11 cellular contexts compared by ENCODE assay signal in the genomic region with DNA sequence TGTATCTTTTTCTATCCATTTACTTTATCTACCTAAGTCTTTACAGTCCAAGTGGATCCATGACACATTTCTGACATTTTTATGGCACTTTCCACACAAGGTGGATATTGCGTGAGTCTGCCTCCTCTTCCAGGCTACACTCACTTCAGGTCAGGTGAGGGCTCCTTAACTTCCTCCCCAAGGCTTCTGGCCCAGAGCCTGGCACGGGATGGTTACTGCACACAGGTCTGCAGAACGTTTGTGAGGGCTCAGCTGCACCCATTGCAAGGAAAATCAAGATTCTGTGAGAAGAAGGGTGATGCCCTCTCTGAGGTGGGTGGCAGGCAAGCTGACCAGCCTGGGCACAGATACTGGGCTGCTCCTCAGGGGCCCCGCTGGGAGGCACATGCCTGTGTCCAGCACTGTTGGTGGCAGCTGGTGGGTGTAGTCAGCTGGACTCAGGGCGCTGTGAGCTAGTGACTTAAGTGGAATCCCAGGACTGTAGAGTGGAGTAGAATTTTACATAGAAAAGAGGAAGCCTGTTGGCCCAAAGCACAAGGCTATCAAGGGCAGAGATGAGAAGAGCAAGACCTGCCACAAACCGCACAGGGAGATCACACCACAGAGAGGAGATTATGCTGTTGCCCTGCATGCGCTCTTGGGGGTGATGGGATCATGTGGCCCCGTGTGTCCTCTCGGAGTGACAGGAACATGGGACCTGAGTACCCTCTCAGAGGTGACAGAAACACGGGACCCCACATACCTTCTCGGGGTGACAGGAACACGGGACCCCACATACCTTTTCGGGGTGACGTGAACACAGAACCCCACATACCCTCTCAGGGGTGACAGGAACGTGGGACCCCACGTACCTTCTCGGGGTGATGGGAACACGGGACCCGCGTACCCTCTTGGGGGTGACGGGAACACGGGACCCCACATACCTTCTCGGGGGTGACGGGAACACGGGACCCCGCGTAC. TPM values are rescaled to one million over a fixed set of nuclear protein-coding genes. Genes with fewer than 3 reads are reported as not detected.
DNase-seq lines count a peak whose midpoint lies in the region; ATAC-seq and TF ChIP-seq lines count a peak whose summit lies in the region.
"Had no signal": no experiment of that assay in that cellular context is flagged by ENCODE, and none has a peak within 500 bp of the region (broad histone marks: within the 10 kb centered on the region; RNA-seq: fewer than 3 reads in every experiment).

No MANE protein-coding gene starts in this region.

- TF ChIP-seq CTCF in osteoblast (IDR thresholded peaks at IDR 0.05; ENCODE audit: extremely low read depth, low read depth, low read length) (no peak), SK-N-SH (IDR thresholded peaks at IDR 0.05) (no peak)

- H3K9me3 Mint-ChIP-seq in T-helper 2 cell treated with Interferon-gamma antibody and Interleukin-4, amounts not matched to agents 5 μg/mL and 100 μg/mL, for 36 hours, result peaks cover 5% of the 10 kb centered on the region
- H3K9me3 Mint-ChIP-seq in activated naive CD8-positive, alpha-beta T cell treated with anti-CD3 and anti-CD28 coated beads, Interleukin-2, amount 10 ng/mL, durations not matched to agents 7 days and 5 days, result peaks cover 3% of the 10 kb centered on the region

- H3K27me3 ChIP-seq in osteoblast (ENCODE audit: insufficient read depth, low read length) (no peaks in the 10 kb centered on the region), SK-N-SH (ENCODE audit: insufficient read depth) (no peaks in the 10 kb centered on the region)

- DNase-seq in T-helper 2 cell treated with Interferon-gamma antibody and Interleukin-4, amounts not matched to agents 5 μg/mL and 100 μg/mL, for 36 hours (ENCODE audit: low spot score), result peak; percentile 5
- no peak for DNase-seq in T-helper 2 cell
- DNase-seq in KBM-7, result peak; percentile 86
- DNase-seq in activated naive CD8-positive, alpha-beta T cell treated with anti-CD3 and anti-CD28 coated beads, Interleukin-2, amount 10 ng/mL, durations not matched to agents 7 days and 5 days, result no peak
- DNase-seq in osteoblast (ENCODE audit: insufficient read length, low spot score, missing footprints), result peak; percentile 36
- DNase-seq in GM03348 (ENCODE audit: low spot score), result no peak
- DNase-seq in stimulated activated CD4-positive, alpha-beta T cell treated with anti-CD3 and anti-CD28 coated beads, Interleukin-1b, Interleukin-23, amount 100 ng/mL, for 48 hours, result no peak
- DNase-seq in SK-N-SH, result no peak
- DNase-seq: GDM1, NCI-H1105 treated with DMSO at 0.1 percent for 48 hours had no signal

- H3K79me2 ChIP-seq in osteoblast (ENCODE audit: insufficient read depth, low read length) (peaks cover 93% of the 10 kb centered on the region), SK-N-SH (ENCODE audit: insufficient read depth) (no peaks in the 10 kb centered on the region)

- in situ Hi-C loops in KBM-7 (cut with MboI; ENCODE audit: low pct_unique_long_range_greater_than_20kb, low sequenced_read_pairs), result no loop called here

- H3K27ac ChIP-seq in osteoblast (ENCODE audit: low read depth, low read length) (peak overlapping the region; percentile 63), SK-N-SH (ENCODE audit: low read depth in 2 of 2, low read length in 1 of 2) (no peak overlapping the region)

- no peaks in the 10 kb centered on the region for H3K27me3 Mint-ChIP-seq in T-helper 2 cell treated with Interferon-gamma antibody and Interleukin-4, amounts not matched to agents 5 μg/mL and 100 μg/mL, for 36 hours (ENCODE audit: low read depth)
- no peaks in the 10 kb centered on the region for H3K27me3 Mint-ChIP-seq in activated naive CD8-positive, alpha-beta T cell treated with anti-CD3 and anti-CD28 coated beads, Interleukin-2, amount 10 ng/mL, durations not matched to agents 7 days and 5 days

- peaks cover 40% of the 10 kb centered on the region for H3K36me3 Mint-ChIP-seq in T-helper 2 cell treated with Interferon-gamma antibody and Interleukin-4, amounts not matched to agents 5 μg/mL and 100 μg/mL, for 36 hours (ENCODE audit: low read depth)
- H3K36me3 Mint-ChIP-seq in activated naive CD8-positive, alpha-beta T cell treated with anti-CD3 and anti-CD28 coated beads, Interleukin-2, amount 10 ng/mL, durations not matched to agents 7 days and 5 days, result peaks cover 34% of the 10 kb centered on the region

- no peak overlapping the region for H3K9ac ChIP-seq in SK-N-SH

- peaks cover 10% of the 10 kb centered on the region for H4K20me1 ChIP-seq in osteoblast (ENCODE audit: insufficient read depth, low read length)
- no peaks in the 10 kb centered on the region for H4K20me1 ChIP-seq in SK-N-SH (ENCODE audit: insufficient read depth)

- no peak for ATAC-seq in activated naive CD8-positive, alpha-beta T cell treated with anti-CD3 and anti-CD28 coated beads, Interleukin-2, amount 10 ng/mL, durations not matched to agents 7 days and 5 days (ENCODE audit: low read depth)

- H3K4me3 Mint-ChIP-seq in T-helper 2 cell treated with Interferon-gamma antibody and Interleukin-4, amounts not matched to agents 5 μg/mL and 100 μg/mL, for 36 hours, result peak overlapping the region; percentile 80
- H3K4me3 Mint-ChIP-seq in activated naive CD8-positive, alpha-beta T cell treated with anti-CD3 and anti-CD28 coated beads, Interleukin-2, amount 10 ng/mL, durations not matched to agents 7 days and 5 days, result peak overlapping the region; percentile 84

- H3K27ac Mint-ChIP-seq in T-helper 2 cell treated with Interferon-gamma antibody and Interleukin-4, amounts not matched to agents 5 μg/mL and 100 μg/mL, for 36 hours, result peak overlapping the region; percentile 80
- H3K27ac Mint-ChIP-seq in activated naive CD8-positive, alpha-beta T cell treated with anti-CD3 and anti-CD28 coated beads, Interleukin-2, amount 10 ng/mL, durations not matched to agents 7 days and 5 days, result peak overlapping the region; percentile 82

- no peak overlapping the region for H2AFZ ChIP-seq in osteoblast (ENCODE audit: low read length)
- no peak overlapping the region for H2AFZ ChIP-seq in SK-N-SH (ENCODE audit: low read depth)

- H3K4me1 ChIP-seq in osteoblast (ENCODE audit: insufficient read depth, low read length), result peaks cover 14% of the 10 kb centered on the region
- H3K4me1 ChIP-seq in SK-N-SH (ENCODE audit: control insufficient read depth in 1 of 2, insufficient read depth in 2 of 2, low read depth in 1 of 2, low read length in 1 of 2), result no peaks in the 10 kb centered on the region; a peak in 1 of 4 replicates

- TF ChIP-seq RAD21 in SK-N-SH (IDR thresholded peaks at IDR 0.05; ENCODE audit: low read length), result no peak

- peaks cover 19% of the 10 kb centered on the region for H3K36me3 ChIP-seq in osteoblast (ENCODE audit: insufficient read depth, low read length)
- H3K36me3 ChIP-seq in SK-N-SH (replicated peaks in 1 of 2; ENCODE audit: control insufficient read depth in 1 of 2, insufficient read depth in 2 of 2, low read length in 1 of 2), result no peaks in the 10 kb centered on the region

- H3K4me2 ChIP-seq in osteoblast (ENCODE audit: insufficient read depth, low read length) (peak overlapping the region; percentile 67), SK-N-SH (no peak overlapping the region)

- H3F3A ChIP-seq in SK-N-SH (replicated peaks; ENCODE audit: insufficient read depth), result no peaks in the 10 kb centered on the region

- WGBS in SK-N-SH (ENCODE audit: low lambda C conversion rate), result 94% methylated on average over 14 of the region's 27 CpGs

- POLR2A ChIA-PET in activated naive CD8-positive, alpha-beta T cell treated with anti-CD3 and anti-CD28 coated beads, Interleukin-2, amount 10 ng/mL, durations not matched to agents 7 days and 5 days (lab: Charles Lee), result interaction anchor here (0.6 to 1.1 kb wide), 2 partner anchors 35 to 188 kb away, joined by 3 to 4 read pairs; no protein-coding TSS in a partner anchor
- POLR2A ChIA-PET in SK-N-SH (lab: Yijun Ruan, JAX), result no interaction called here

- H3K4me3 ChIP-seq in osteoblast (ENCODE audit: insufficient read depth, low read length) (peak overlapping the region; percentile 69), SK-N-SH (ENCODE audit: low read depth in 2 of 2, low read length in 1 of 2) (no peak overlapping the region)

- no peak for TF ChIP-seq EP300 in SK-N-SH (IDR thresholded peaks at IDR 0.05; ENCODE audit: borderline replicate concordance in 1 of 2, low read depth in 1 of 2, low read length in 1 of 2)

- H3K9me2 ChIP-seq in SK-N-SH, result no peaks in the 10 kb centered on the region

- CTCF ChIA-PET in SK-N-SH (lab: Yijun Ruan, JAX), result no interaction called here

- H3K9me3 ChIP-seq in osteoblast (ENCODE audit: low read depth, low read length), result no peaks in the 10 kb centered on the region
- no peaks in the 10 kb centered on the region for H3K9me3 ChIP-seq in SK-N-SH
- H3K9me3 ChIP-seq: A549 had no signal

- peaks cover 61% of the 10 kb centered on the region for H3K4me1 Mint-ChIP-seq in T-helper 2 cell treated with Interferon-gamma antibody and Interleukin-4, amounts not matched to agents 5 μg/mL and 100 μg/mL, for 36 hours (ENCODE audit: low read depth)
- H3K4me1 Mint-ChIP-seq in activated naive CD8-positive, alpha-beta T cell treated with anti-CD3 and anti-CD28 coated beads, Interleukin-2, amount 10 ng/mL, durations not matched to agents 7 days and 5 days, result peaks cover 45% of the 10 kb centered on the region

TF ChIP-seq in SK-N-SH, 30 proteins besides CTCF, POLR2A, EP300 and RAD21 (continues in another document):
- TF ChIP-seq NFIC (IDR thresholded peaks at IDR 0.05; ENCODE audit: borderline replicate concordance) (no peak), SMC3 (IDR thresholded peaks at IDR 0.05; ENCODE audit: low read depth, low read length) (no peak)

RNA-seq across cellular contexts. Expression of a gene that starts 21.3 kb away (rescaled TPM):
- total RNA-seq in activated naive CD8-positive, alpha-beta T cell treated with anti-CD3 and anti-CD28 coated beads, Interleukin-2, amount 10 ng/mL, durations not matched to agents 7 days and 5 days, result 10 to 100 TPM; 35.7 to 41.6 TPM
- 52.2 and 54.6 TPM in 2 replicates for total RNA-seq in osteoblast
- polyA plus RNA-seq in SK-N-SH (2012; rRNA removed), result 0.71 and 0.99 TPM in 2 replicates
- 0.40 and 0.49 TPM in 2 replicates for polyA plus RNA-seq in SK-N-SH (2012; cell fraction: cytosol; rRNA removed)
- polyA plus RNA-seq in SK-N-SH (2012; cell fraction: nucleus; rRNA removed), result 3.2 and 3.3 TPM in 2 replicates

Comparison
In these comparisons a context has a peak if more than half of its experiments do, and no peak if none do; other contexts are left out.
1. DNase-seq: peak in T-helper 2 cell treated with Interferon-gamma antibody and Interleukin-4, amounts not matched to agents 5 μg/mL and 100 μg/mL, for 36 hours (single experiment), KBM-7 (single experiment) and osteoblast (single experiment); none in T-helper 2 cell (0 of 5), activated naive CD8-positive, alpha-beta T cell treated with anti-CD3 and anti-CD28 coated beads, Interleukin-2, amount 10 ng/mL, durations not matched to agents 7 days and 5 days (single experiment), GM03348 (single experiment), stimulated activated CD4-positive, alpha-beta T cell treated with anti-CD3 and anti-CD28 coated beads, Interleukin-1b, Interleukin-23, amount 100 ng/mL, for 48 hours (single experiment) and SK-N-SH (single experiment).